ENCODE assay signal across 23 cellular contexts in the genomic region with DNA sequence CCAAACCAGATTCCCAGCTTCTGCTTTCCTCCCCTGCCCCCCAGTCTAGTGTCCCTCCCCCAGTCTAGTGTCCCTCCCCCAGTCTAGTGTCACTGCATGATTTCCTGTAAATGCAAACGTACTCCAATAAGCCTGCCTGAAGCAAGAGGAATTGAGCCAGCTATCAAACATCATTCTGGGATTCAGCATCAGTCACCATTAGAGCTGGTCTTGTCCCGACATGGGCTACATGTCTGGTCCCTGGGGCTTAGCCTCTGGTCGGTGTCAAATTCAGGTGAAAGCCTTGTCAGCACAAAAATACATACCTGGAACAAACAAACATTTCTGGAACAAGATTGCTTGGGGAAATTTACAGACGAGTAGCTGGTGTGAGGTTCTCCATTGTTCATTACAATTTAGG. TPM values are rescaled to one million over a fixed set of nuclear protein-coding genes. Genes with fewer than 3 reads are reported as not detected.
"Had no signal": no experiment of that assay in that cellular context is flagged by ENCODE, and none has a peak within 500 bp of the region (broad histone marks: within the 10 kb centered on the region; RNA-seq: fewer than 3 reads in every experiment).

No MANE protein-coding gene starts in this region.

- H3K36me3 Mint-ChIP-seq: activated naive CD8-positive, alpha-beta T cell treated with anti-CD3 and anti-CD28 coated beads for 36 hours; stimulated activated memory B cell treated with anti-CD40 and anti-IgM and Interleukin-4, amounts not matched to agents 10 μg/mL and 1 μg/mL and 100 μg/mL, for 72 hours had no signal

- H3K4me3 Mint-ChIP-seq: activated naive CD8-positive, alpha-beta T cell treated with anti-CD3 and anti-CD28 coated beads for 36 hours; activated T-helper 1 cell treated with anti-CD3 and anti-CD28 coated beads, Interleukin-12 subunit alpha, Interleukin-12 subunit beta, Interleukin-2, Interleukin-4 antibody, amounts not matched to agents 30 ng/mL and 10 ng/mL and 1 ng/mL, durations not matched to agents 14 hours and 24 hours and 36 hours; effector memory CD8-positive, alpha-beta T cell; nephron progenitor cell; stimulated activated memory B cell treated with anti-CD40 and anti-IgM and Interleukin-4, amounts not matched to agents 10 μg/mL and 1 μg/mL and 100 μg/mL, for 72 hours had no signal

- H3K27me3 ChIP-seq: gastrocnemius medialis had no signal

- H3K27ac ChIP-seq: gastrocnemius medialis, left ventricle myocardium inferior had no signal

- H3K4me1 Mint-ChIP-seq: activated naive CD8-positive, alpha-beta T cell treated with anti-CD3 and anti-CD28 coated beads for 36 hours; stimulated activated memory B cell treated with anti-CD40 and anti-IgM and Interleukin-4, amounts not matched to agents 10 μg/mL and 1 μg/mL and 100 μg/mL, for 72 hours had no signal

- H3K9me3 Mint-ChIP-seq: activated naive CD8-positive, alpha-beta T cell treated with anti-CD3 and anti-CD28 coated beads for 36 hours; activated T-helper 1 cell treated with anti-CD3 and anti-CD28 coated beads, Interleukin-12 subunit alpha, Interleukin-12 subunit beta, Interleukin-2, Interleukin-4 antibody, amounts not matched to agents 30 ng/mL and 10 ng/mL and 1 ng/mL, durations not matched to agents 14 hours and 24 hours and 36 hours; effector memory CD8-positive, alpha-beta T cell; stimulated activated memory B cell treated with anti-CD40 and anti-IgM and Interleukin-4, amounts not matched to agents 10 μg/mL and 1 μg/mL and 100 μg/mL, for 72 hours had no signal

- H3K4me1 ChIP-seq: gastrocnemius medialis, left ventricle myocardium inferior, spleen had no signal

- DNase-seq: activated CD4-positive, alpha-beta T cell treated with anti-CD3 and anti-CD28 coated beads, Interleukin-2, amount 50 U/mL, for 4 hours; activated gamma-delta T cell treated with Interleukin-2 at 50 U/mL for 16 hours; activated naive CD8-positive, alpha-beta T cell treated with anti-CD3 and anti-CD28 coated beads for 36 hours; amniotic stem cell; effector memory CD8-positive, alpha-beta T cell; gastrocnemius medialis; head of caudate nucleus; kidney glomerular epithelial cell; left ventricle myocardium inferior; nephron progenitor cell; occipital lobe; retina; spleen; stimulated activated CD4-positive, alpha-beta T cell treated with anti-CD3 and anti-CD28 coated beads, Interleukin-4, amount 100 ng/mL, for 4 hours had no signal

- ATAC-seq: effector memory CD8-positive, alpha-beta T cell; gastrocnemius medialis; stimulated activated memory B cell treated with anti-CD40 and anti-IgM and Interleukin-4, amounts not matched to agents 10 μg/mL and 1 μg/mL and 100 μg/mL, for 72 hours had no signal

- H3K9me3 ChIP-seq: gastrocnemius medialis, left ventricle myocardium inferior had no signal

- H3K4me3 ChIP-seq: gastrocnemius medialis, left ventricle myocardium inferior, spleen had no signal

- H3K27ac Mint-ChIP-seq: activated naive CD8-positive, alpha-beta T cell treated with anti-CD3 and anti-CD28 coated beads for 36 hours; activated T-helper 1 cell treated with anti-CD3 and anti-CD28 coated beads, Interleukin-12 subunit alpha, Interleukin-12 subunit beta, Interleukin-2, Interleukin-4 antibody, amounts not matched to agents 30 ng/mL and 10 ng/mL and 1 ng/mL, durations not matched to agents 14 hours and 24 hours and 36 hours; effector memory CD8-positive, alpha-beta T cell; stimulated activated memory B cell treated with anti-CD40 and anti-IgM and Interleukin-4, amounts not matched to agents 10 μg/mL and 1 μg/mL and 100 μg/mL, for 72 hours had no signal

- H3K36me3 ChIP-seq: gastrocnemius medialis, left ventricle myocardium inferior, spleen had no signal

RNA-seq across cellular contexts. Expression of gene MMP3, which starts 13.7 kb away (rescaled TPM):
- total RNA-seq: activated CD8-positive, alpha-beta memory T cell treated with anti-CD3 and anti-CD28 coated beads for 36 hours; activated naive CD8-positive, alpha-beta T cell treated with anti-CD3 and anti-CD28 coated beads for 36 hours; activated T-helper 1 cell treated with anti-CD3 and anti-CD28 coated beads, Interleukin-12 subunit alpha, Interleukin-12 subunit beta, Interleukin-2, Interleukin-4 antibody, amounts not matched to agents 30 ng/mL and 10 ng/mL and 1 ng/mL, durations not matched to agents 14 hours and 24 hours and 36 hours; cardiac septum; dermis blood vessel endothelial cell; epithelial cell of proximal tubule; left ventricle myocardium inferior; myocyte; occipital lobe; spleen; ureter had no signal
- polyA plus RNA-seq: spleen had no signal

RNA-seq across cellular contexts. Expression of gene MMP1, which starts 31.7 kb away (rescaled TPM):
- total RNA-seq: activated CD8-positive, alpha-beta memory T cell treated with anti-CD3 and anti-CD28 coated beads for 36 hours; activated naive CD8-positive, alpha-beta T cell treated with anti-CD3 and anti-CD28 coated beads for 36 hours; activated T-helper 1 cell treated with anti-CD3 and anti-CD28 coated beads, Interleukin-12 subunit alpha, Interleukin-12 subunit beta, Interleukin-2, Interleukin-4 antibody, amounts not matched to agents 30 ng/mL and 10 ng/mL and 1 ng/mL, durations not matched to agents 14 hours and 24 hours and 36 hours; gastrocnemius medialis; left ventricle myocardium inferior; occipital lobe had no signal

RNA-seq across cellular contexts. Expression of gene MMP12, which starts 45.1 kb away (rescaled TPM):
- total RNA-seq: activated CD8-positive, alpha-beta memory T cell treated with anti-CD3 and anti-CD28 coated beads for 36 hours; activated naive CD8-positive, alpha-beta T cell treated with anti-CD3 and anti-CD28 coated beads for 36 hours; cardiac septum; dermis blood vessel endothelial cell; epithelial cell of proximal tubule; gastrocnemius medialis; left ventricle myocardium inferior; myocyte; occipital lobe; posterior vena cava; ureter had no signal

RNA-seq across cellular contexts. Expression of gene MMP10, which starts 49.2 kb away (rescaled TPM):
- total RNA-seq: activated CD8-positive, alpha-beta memory T cell treated with anti-CD3 and anti-CD28 coated beads for 36 hours; activated naive CD8-positive, alpha-beta T cell treated with anti-CD3 and anti-CD28 coated beads for 36 hours; activated T-helper 1 cell treated with anti-CD3 and anti-CD28 coated beads, Interleukin-12 subunit alpha, Interleukin-12 subunit beta, Interleukin-2, Interleukin-4 antibody, amounts not matched to agents 30 ng/mL and 10 ng/mL and 1 ng/mL, durations not matched to agents 14 hours and 24 hours and 36 hours; cardiac septum; gastrocnemius medialis; left ventricle myocardium inferior; myocyte; occipital lobe; posterior vena cava; ureter had no signal
